In genomic region chr1:183945432-183946308, GRCh38 we compare ENCODE assay signal across 18 cellular contexts.
A peak's percentile ranks its signal among the peaks of the same experiment; 100 is the strongest.
DNase-seq lines count a peak whose midpoint lies in the region; ATAC-seq, FAIRE-seq and TF ChIP-seq lines count a peak whose summit lies in the region.
"Had no signal": no experiment of that assay in that cellular context is flagged by ENCODE, and none has a peak within 500 bp of the region (broad histone marks: within the 10 kb centered on the region; RNA-seq: fewer than 3 reads in every experiment).

No MANE protein-coding gene starts in this region.

- H3K9ac ChIP-seq in K562 (ENCODE audit: insufficient read depth in 1 of 2, low read depth in 2 of 2, low read length in 2 of 2) = no peak overlapping the region
- H3K9ac ChIP-seq: parathyroid adenoma had no signal

- CTCF ChIA-PET in K562 (lab: Yijun Ruan, JAX; ENCODE audit: low intra/inter-chr PET ratio) = interaction anchor here (0.6 kb wide), 1 partner anchor 289 kb away, joined by 4 read pairs; no protein-coding TSS in a partner anchor

- WGBS in K562 (ENCODE audit: insufficient coverage, low coverage, missing lambda C conversion rate) = 36% methylated on average over 4 of the region's 4 CpGs
- whole genome bisulfite sequencing in mesodermal cell (ENCODE audit: insufficient coverage in 2 of 2), 2 experiments = 10 to 46% methylated on average over 2 of the region's 4 CpGs

- TF ChIP-seq CTCF in NB4 (IDR thresholded peaks at IDR 0.05; ENCODE audit: low read depth, low read length) (no peak), K562 (IDR thresholded peaks at IDR 0.05 in 2 of 3, conservative IDR thresholded peaks at IDR 0.05 in 1 of 3; ENCODE audit: insufficient read depth in 2 of 3, low read depth in 1 of 3, low read length in 3 of 3) (no peak)

- DNase-seq in EL (peak; percentile 25), NB4 (ENCODE audit: low read depth) (peak; percentile 70), K562 (ENCODE audit: extremely low read depth in 1 of 4, low spot score in 3 of 4) (peak in 2 of 4 experiments; percentile 37 to 64), HT-29 (ENCODE audit: low spot score) (no peak), activated gamma-delta T cell (lab: John Stamatoyannopoulos, UW) (no peak)
- DNase-seq: activated CD8-positive, alpha-beta memory T cell treated with anti-CD3 and anti-CD28 coated beads for 24 hours; AML-193; IMR-90; NCI-H2171 treated with DMSO at 0.1 percent for 48 hours; Peyer's patch; stimulated activated CD4-positive, alpha-beta T cell treated with anti-CD3 and anti-CD28 coated beads, Interleukin-1b, Interleukin-23, amount 100 ng/mL, for 48 hours had no signal

- H3K79me2 ChIP-seq in K562 (ENCODE audit: control insufficient read depth, insufficient read depth, low read length) = no peaks in the 10 kb centered on the region
- H3K79me2 ChIP-seq: parathyroid adenoma had no signal

- H3K9me1 ChIP-seq in K562 (ENCODE audit: control insufficient read depth, insufficient read depth, low read length) = no peaks in the 10 kb centered on the region

- no peak overlapping the region for H2AFZ ChIP-seq in K562 (ENCODE audit: low read depth, low read length)
- H2AFZ ChIP-seq: parathyroid adenoma had no signal

- POLR2A ChIA-PET in K562 (lab: Yijun Ruan, JAX) = interaction anchor here (0.7 to 1.3 kb wide), 3 partner anchors 8 to 13 kb away, joined by 3 to 4 read pairs (median 3); no protein-coding TSS in a partner anchor

- H3K36me3 ChIP-seq in K562 (ENCODE audit: control insufficient read depth, insufficient read depth, low read length) = peaks cover 51% of the 10 kb centered on the region
- no peaks in the 10 kb centered on the region for H3K36me3 ChIP-seq in mesodermal cell (ENCODE audit: control insufficient read depth, insufficient read depth, low read length)
- H3K36me3 ChIP-seq: Peyer's patch had no signal

- no peaks in the 10 kb centered on the region for H4K20me1 ChIP-seq in K562 (replicated peaks; ENCODE audit: control insufficient read depth, insufficient read depth, low read length)

- no peak for TF ChIP-seq EP300 in K562 (IDR thresholded peaks at IDR 0.05; ENCODE audit: low read length)

- FAIRE-seq in K562 (lab: Jason Lieb, UNC) = peak; percentile 35
- FAIRE-seq: colon had no signal

- H3K27me3 ChIP-seq in K562 (ENCODE audit: control insufficient read depth in 2 of 2, insufficient read depth in 2 of 2, low read length in 2 of 2) = no peaks in the 10 kb centered on the region
- H3K27me3 ChIP-seq: Peyer's patch had no signal

- H3K9me3 ChIP-seq in K562 (replicated peaks; ENCODE audit: control insufficient read depth, insufficient read depth, low read depth, low read length) = no peaks in the 10 kb centered on the region
- no peaks in the 10 kb centered on the region for H3K9me3 ChIP-seq in mesodermal cell (ENCODE audit: control insufficient read depth, low read length)
- H3K9me3 ChIP-seq: Peyer's patch had no signal

- intact Hi-C loops in K562 (cut with micrococcal nuclease) = no loop called here

- no peak for TF ChIP-seq POLR2A in NB4 (IDR thresholded peaks at IDR 0.05; ENCODE audit: extremely low read depth, insufficient read length)
- TF ChIP-seq POLR2A in K562 (conservative IDR thresholded peaks at IDR 0.05) = no peak

- no TSS peak for BruUV-seq in K562 (replicated peaks; lab: Mats Ljungman, UMichigan)

- H3K4me3 ChIP-seq in NB4 (ENCODE audit: low read depth, low read length) (no peak overlapping the region), K562 (no peak overlapping the region), mesodermal cell (ENCODE audit: extremely low read depth, insufficient read depth, low read length, poor library complexity, severe bottlenecking) (no peak overlapping the region)
- H3K4me3 ChIP-seq: Peyer's patch had no signal

- no peak overlapping the region for H3K4me2 ChIP-seq in K562 (ENCODE audit: insufficient read depth, low read length)

- in situ Hi-C loops in K562 (cut with MboI) = no loop called here

- H3K4me1 ChIP-seq in K562 (replicated peaks in 1 of 2; ENCODE audit: control insufficient read depth in 2 of 2, insufficient read depth in 2 of 2, low read length in 2 of 2) (peaks cover 10 to 20% of the 10 kb centered on the region in 2 experiments; a peak in 4 of 5 replicates), mesodermal cell (ENCODE audit: control insufficient read depth, insufficient read depth, low read length, poor library complexity, severe bottlenecking) (peaks cover 14% of the 10 kb centered on the region)
- H3K4me1 ChIP-seq: parathyroid adenoma, Peyer's patch had no signal

- peak; percentile 74 for ATAC-seq in K562
- ATAC-seq in GM21619 (IDR thresholded peaks at IDR 0.05; ENCODE audit: unreplicated experiment) = no peak
- ATAC-seq in HG03135 (IDR thresholded peaks at IDR 0.05; ENCODE audit: unreplicated experiment) = no peak
- ATAC-seq: activated naive CD4-positive, alpha-beta T cell treated with anti-CD3 and anti-CD28 coated beads, Interleukin-2, amount 50 U/mL, for 72 hours; left lobe of liver had no signal

- TF ChIP-seq RAD21 in K562 (CRISPR knock-in tag; conservative IDR thresholded peaks at IDR 0.05 in 1 of 2, IDR thresholded peaks at IDR 0.05 in 1 of 2) = no peak

- no peak overlapping the region for H3K27ac ChIP-seq in K562 (ENCODE audit: extremely low read depth, low read depth, low read length)
- peak overlapping the region; percentile 68 for H3K27ac ChIP-seq in mesodermal cell (ENCODE audit: low read depth, low read length, severe bottlenecking)
- H3K27ac ChIP-seq: parathyroid adenoma, Peyer's patch had no signal

TF ChIP-seq in K562, 482 proteins besides CTCF, POLR2A, EP300 and RAD21 (continues in another document):
- TF ChIP-seq RERE (CRISPR knock-in tag; IDR thresholded peaks at IDR 0.05; ENCODE audit: borderline replicate concordance) (no peak), FOXP4 (CRISPR knock-in tag; IDR thresholded peaks at IDR 0.05; ENCODE audit: borderline replicate concordance) (no peak), POU5F1 (IDR thresholded peaks at IDR 0.05; ENCODE audit: borderline replicate concordance, low read depth, low read length, partially characterized antibody) (no peak), HDAC6 (IDR thresholded peaks at IDR 0.05; ENCODE audit: low read depth, low read length) (no peak), HMBOX1 (IDR thresholded peaks at IDR 0.05) (peak; percentile 59), NR2C1 (IDR thresholded peaks at IDR 0.05) (no peak), NR2C1 (tag; IDR thresholded peaks at IDR 0.05) (0 out of 2 replicates have a peak, but pooled peaks have one; percentile 31)

Comparison
In these comparisons a context has a peak if more than half of its experiments do, and no peak if none do; other contexts are left out.
1. DNase-seq: peak in EL (single experiment) and NB4 (single experiment); none in HT-29 (single experiment) and activated gamma-delta T cell (single experiment).